1 cellular context compared by ENCODE assay signal in the genomic region with DNA sequence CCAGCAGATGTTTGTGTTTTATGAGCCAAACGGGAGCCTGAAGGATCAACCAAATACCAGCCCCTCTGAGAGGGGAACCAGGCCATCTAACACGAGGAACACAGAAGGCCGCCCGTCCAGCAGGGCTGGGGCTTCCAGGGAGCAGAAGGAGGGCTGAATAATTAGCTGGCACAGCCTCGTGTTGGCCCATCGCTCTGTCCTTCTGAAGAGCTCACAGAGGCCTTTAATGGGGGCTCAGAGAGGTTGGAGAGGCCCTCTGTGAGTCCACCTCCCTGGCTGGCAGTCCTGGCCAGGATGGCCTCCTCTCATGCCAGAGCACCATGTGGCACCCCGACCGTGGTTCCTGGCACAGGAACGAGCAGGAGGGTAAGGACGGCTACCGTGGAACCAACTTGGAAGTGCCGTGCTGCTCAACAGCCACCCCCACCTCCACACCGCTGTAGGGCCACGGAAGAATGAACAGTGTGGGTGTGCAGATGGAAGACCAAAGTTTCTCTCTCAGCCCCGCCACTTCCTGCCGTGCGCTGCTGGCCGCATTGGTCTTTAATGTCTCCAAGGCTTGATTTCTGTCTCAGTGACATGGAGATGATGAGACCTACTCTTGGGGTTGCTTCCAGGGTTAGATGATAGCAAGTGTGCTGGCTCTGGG.
TF ChIP-seq lines count a peak whose summit lies in the region.

No MANE protein-coding gene starts in this region.

TF ChIP-seq in WTC11, 78 proteins besides CTCF, POLR2A, EP300 and RAD21 (continued from another document):
- TF ChIP-seq, protein P1, sequence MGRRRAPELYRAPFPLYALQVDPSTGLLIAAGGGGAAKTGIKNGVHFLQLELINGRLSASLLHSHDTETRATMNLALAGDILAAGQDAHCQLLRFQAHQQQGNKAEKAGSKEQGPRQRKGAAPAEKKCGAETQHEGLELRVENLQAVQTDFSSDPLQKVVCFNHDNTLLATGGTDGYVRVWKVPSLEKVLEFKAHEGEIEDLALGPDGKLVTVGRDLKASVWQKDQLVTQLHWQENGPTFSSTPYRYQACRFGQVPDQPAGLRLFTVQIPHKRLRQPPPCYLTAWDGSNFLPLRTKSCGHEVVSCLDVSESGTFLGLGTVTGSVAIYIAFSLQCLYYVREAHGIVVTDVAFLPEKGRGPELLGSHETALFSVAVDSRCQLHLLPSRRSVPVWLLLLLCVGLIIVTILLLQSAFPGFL (CRISPR knock-in tag; IDR thresholded peaks at IDR 0.05; ENCODE audit: borderline replicate concordance): no peak
- TF ChIP-seq, protein P2, sequence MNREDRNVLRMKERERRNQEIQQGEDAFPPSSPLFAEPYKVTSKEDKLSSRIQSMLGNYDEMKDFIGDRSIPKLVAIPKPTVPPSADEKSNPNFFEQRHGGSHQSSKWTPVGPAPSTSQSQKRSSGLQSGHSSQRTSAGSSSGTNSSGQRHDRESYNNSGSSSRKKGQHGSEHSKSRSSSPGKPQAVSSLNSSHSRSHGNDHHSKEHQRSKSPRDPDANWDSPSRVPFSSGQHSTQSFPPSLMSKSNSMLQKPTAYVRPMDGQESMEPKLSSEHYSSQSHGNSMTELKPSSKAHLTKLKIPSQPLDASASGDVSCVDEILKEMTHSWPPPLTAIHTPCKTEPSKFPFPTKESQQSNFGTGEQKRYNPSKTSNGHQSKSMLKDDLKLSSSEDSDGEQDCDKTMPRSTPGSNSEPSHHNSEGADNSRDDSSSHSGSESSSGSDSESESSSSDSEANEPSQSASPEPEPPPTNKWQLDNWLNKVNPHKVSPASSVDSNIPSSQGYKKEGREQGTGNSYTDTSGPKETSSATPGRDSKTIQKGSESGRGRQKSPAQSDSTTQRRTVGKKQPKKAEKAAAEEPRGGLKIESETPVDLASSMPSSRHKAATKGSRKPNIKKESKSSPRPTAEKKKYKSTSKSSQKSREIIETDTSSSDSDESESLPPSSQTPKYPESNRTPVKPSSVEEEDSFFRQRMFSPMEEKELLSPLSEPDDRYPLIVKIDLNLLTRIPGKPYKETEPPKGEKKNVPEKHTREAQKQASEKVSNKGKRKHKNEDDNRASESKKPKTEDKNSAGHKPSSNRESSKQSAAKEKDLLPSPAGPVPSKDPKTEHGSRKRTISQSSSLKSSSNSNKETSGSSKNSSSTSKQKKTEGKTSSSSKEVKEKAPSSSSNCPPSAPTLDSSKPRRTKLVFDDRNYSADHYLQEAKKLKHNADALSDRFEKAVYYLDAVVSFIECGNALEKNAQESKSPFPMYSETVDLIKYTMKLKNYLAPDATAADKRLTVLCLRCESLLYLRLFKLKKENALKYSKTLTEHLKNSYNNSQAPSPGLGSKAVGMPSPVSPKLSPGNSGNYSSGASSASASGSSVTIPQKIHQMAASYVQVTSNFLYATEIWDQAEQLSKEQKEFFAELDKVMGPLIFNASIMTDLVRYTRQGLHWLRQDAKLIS (CRISPR knock-in tag; IDR thresholded peaks at IDR 0.05; ENCODE audit: borderline replicate concordance): no peak
- TF ChIP-seq OVOL2 (CRISPR knock-in tag; IDR thresholded peaks at IDR 0.05; ENCODE audit: borderline replicate concordance) (no peak), ZNF317 (CRISPR knock-in tag; IDR thresholded peaks at IDR 0.05; ENCODE audit: borderline replicate concordance, low read depth) (no peak), MYBL2 (CRISPR knock-in tag; IDR thresholded peaks at IDR 0.05) (no peak)
